In genomic region chr3:151774235-151774634, GRCh38 we compare ENCODE assay signal across 32 cellular contexts. TPM values are rescaled to one million over a fixed set of nuclear protein-coding genes. Genes with fewer than 3 reads are reported as not detected.
"Had no signal": no experiment of that assay in that cellular context is flagged by ENCODE, and none has a peak within 500 bp of the region (broad histone marks: within the 10 kb centered on the region; RNA-seq: fewer than 3 reads in every experiment).

No MANE protein-coding gene starts in this region.

- H3K9me3 ChIP-seq: colonic mucosa, esophagus squamous epithelium, gastrocnemius medialis, heart right ventricle, left lung, lower lobe of right lung, mucosa of descending colon had no signal

- FAIRE-seq: islet of Langerhans, keratinocyte had no signal

- H3K36me3 ChIP-seq: colonic mucosa, esophagus squamous epithelium, gastrocnemius medialis, heart right ventricle, left lung, lower lobe of right lung had no signal

- DNase-seq: colonic mucosa; cortex of kidney; effector CD8-positive, alpha-beta T cell; effector memory CD8-positive, alpha-beta T cell; endodermal cell; erythroblast; esophagus squamous epithelium; foreskin fibroblast; foreskin melanocyte; gastrocnemius medialis; glutamatergic neuron; head of caudate nucleus; heart right ventricle; hippocampal formation; left cardiac atrium; left lung; left ventricle myocardium superior; lower lobe of right lung; mesenchymal stem cell; mucosa of descending colon; naive B cell had no signal

- H3K27me3 Mint-ChIP-seq: dendritic cell treated with granulocyte-macrophage colony-stimulating factor and Interleukin-4, amounts not matched to agents 40 ng/mL and 50 ng/mL, for 4 days; naive B cell had no signal

- H3K4me3 Mint-ChIP-seq: dendritic cell treated with granulocyte-macrophage colony-stimulating factor and Interleukin-4, amounts not matched to agents 40 ng/mL and 50 ng/mL, for 4 days; effector memory CD8-positive, alpha-beta T cell; endodermal cell; mesothelial cell of epicardium; naive B cell had no signal

- H3K4me3 ChIP-seq: colonic mucosa, esophagus squamous epithelium, gastrocnemius medialis, heart right ventricle, left lung, lower lobe of right lung, mucosa of descending colon had no signal

- H3K27ac Mint-ChIP-seq: effector memory CD8-positive, alpha-beta T cell; mesothelial cell of epicardium had no signal

- H3K4me1 Mint-ChIP-seq: naive B cell had no signal

- H3K4me1 ChIP-seq: colonic mucosa had no signal

- H3K27ac ChIP-seq: colonic mucosa, epithelial cell of prostate, esophagus squamous epithelium, gastrocnemius medialis, heart right ventricle, lower lobe of right lung had no signal

- H3K9me3 Mint-ChIP-seq: endodermal cell, mesothelial cell of epicardium, naive B cell had no signal

- H3K36me3 Mint-ChIP-seq: mesothelial cell of epicardium, naive B cell had no signal

- H3K27me3 ChIP-seq: colonic mucosa, esophagus squamous epithelium, gastrocnemius medialis, heart right ventricle, left lung had no signal

- ATAC-seq: effector memory CD8-positive, alpha-beta T cell; esophagus mucosa; gastrocnemius medialis; heart right ventricle; left cardiac atrium; left lung; left ventricle myocardium superior; lower lobe of right lung; mucosa of descending colon had no signal

RNA-seq across cellular contexts. Expression of gene AADAC, which starts 39.7 kb away (rescaled TPM):
- total RNA-seq: endodermal cell, kidney epithelial cell, mesothelial cell of epicardium, myocyte had no signal

RNA-seq across cellular contexts. Expression of gene AADACL2, which starts 40.5 kb away (rescaled TPM):
- total RNA-seq: colonic mucosa, dermis microvascular lymphatic vessel endothelial cell, endodermal cell, esophagus mucosa, gastrocnemius medialis, glomerular endothelial cell, heart right ventricle, kidney epithelial cell, left cardiac atrium, left lung, left ventricle myocardium superior, lung microvascular endothelial cell, mesothelial cell of epicardium, myocyte had no signal
- polyA plus RNA-seq: heart right ventricle had no signal
